In the genomic region with DNA sequence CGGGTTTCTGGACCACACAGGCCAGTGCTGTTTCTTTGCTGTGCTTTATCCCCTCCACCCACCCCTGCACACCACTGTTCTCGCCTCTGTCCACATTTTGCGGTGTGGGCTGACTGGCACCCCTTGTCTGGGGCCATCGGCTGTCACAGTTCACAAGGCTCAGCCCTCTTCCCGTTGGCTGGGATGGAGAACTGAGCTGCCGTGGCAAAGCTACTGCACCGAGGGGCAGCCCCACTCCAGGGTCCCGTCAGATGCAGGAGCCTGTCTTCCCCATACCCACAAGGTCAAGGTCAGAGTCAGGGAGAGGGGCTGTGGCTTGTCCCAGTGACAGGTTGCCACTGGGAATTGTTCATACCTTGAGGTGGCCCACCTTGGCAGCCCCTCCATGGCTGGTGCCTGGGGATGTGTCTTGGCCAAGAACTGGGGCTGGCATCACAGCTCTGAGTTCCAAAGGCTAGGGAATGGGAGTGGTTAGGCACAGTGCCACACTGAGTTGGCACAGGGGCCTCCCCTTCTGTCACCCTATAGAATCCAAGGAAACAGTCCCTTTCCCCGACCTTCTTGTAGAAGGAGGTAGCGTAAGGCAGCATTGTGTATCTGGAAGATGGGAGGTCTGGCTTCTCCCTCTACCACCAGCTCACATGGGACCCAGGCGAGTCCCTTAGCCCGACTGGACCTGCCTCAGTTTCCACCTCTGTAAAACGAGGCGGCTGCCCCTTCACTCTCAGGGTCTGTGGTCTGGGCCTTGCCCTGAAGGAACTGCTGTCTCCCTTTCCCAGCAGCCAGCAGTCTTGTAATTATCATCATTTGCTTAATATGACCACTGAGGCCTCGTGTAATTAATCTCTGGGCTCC, we compare ENCODE assay signal across 2 cellular contexts.
TF ChIP-seq lines count a peak whose summit lies in the region.

No MANE protein-coding gene starts in this region.

TF ChIP-seq in GM12878, 131 proteins besides CTCF, POLR2A, EP300 and RAD21:
- TF ChIP-seq SRF (IDR thresholded peaks at IDR 0.05; ENCODE audit: low read depth in 2 of 2, low read length in 2 of 2) (no peak), FOXM1 (IDR thresholded peaks at IDR 0.05; ENCODE audit: low read depth, low read length) (no peak), IKZF1 (conservative IDR thresholded peaks at IDR 0.05) (no peak; the same call in none of the 2 replicates), ZNF207 (IDR thresholded peaks at IDR 0.05; ENCODE audit: borderline replicate concordance) (no peak), SUZ12 (IDR thresholded peaks at IDR 0.05; ENCODE audit: unreplicated experiment) (no peak), EED (IDR thresholded peaks at IDR 0.05; ENCODE audit: low read depth) (0 out of 2 replicates have a peak, but pooled peaks have one; percentile 12)
- TF ChIP-seq, protein P1, sequence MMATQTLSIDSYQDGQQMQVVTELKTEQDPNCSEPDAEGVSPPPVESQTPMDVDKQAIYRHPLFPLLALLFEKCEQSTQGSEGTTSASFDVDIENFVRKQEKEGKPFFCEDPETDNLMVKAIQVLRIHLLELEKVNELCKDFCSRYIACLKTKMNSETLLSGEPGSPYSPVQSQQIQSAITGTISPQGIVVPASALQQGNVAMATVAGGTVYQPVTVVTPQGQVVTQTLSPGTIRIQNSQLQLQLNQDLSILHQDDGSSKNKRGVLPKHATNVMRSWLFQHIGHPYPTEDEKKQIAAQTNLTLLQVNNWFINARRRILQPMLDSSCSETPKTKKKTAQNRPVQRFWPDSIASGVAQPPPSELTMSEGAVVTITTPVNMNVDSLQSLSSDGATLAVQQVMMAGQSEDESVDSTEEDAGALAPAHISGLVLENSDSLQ (IDR thresholded peaks at IDR 0.05) = 0 out of 2 replicates have a peak, but pooled peaks have one; percentile 13

TF ChIP-seq in liver, 16 proteins besides CTCF, POLR2A, EP300 and RAD21:
- TF ChIP-seq, protein P2, sequence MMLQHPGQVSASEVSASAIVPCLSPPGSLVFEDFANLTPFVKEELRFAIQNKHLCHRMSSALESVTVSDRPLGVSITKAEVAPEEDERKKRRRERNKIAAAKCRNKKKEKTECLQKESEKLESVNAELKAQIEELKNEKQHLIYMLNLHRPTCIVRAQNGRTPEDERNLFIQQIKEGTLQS (IDR thresholded peaks at IDR 0.05) = no peak
- TF ChIP-seq, protein P3, sequence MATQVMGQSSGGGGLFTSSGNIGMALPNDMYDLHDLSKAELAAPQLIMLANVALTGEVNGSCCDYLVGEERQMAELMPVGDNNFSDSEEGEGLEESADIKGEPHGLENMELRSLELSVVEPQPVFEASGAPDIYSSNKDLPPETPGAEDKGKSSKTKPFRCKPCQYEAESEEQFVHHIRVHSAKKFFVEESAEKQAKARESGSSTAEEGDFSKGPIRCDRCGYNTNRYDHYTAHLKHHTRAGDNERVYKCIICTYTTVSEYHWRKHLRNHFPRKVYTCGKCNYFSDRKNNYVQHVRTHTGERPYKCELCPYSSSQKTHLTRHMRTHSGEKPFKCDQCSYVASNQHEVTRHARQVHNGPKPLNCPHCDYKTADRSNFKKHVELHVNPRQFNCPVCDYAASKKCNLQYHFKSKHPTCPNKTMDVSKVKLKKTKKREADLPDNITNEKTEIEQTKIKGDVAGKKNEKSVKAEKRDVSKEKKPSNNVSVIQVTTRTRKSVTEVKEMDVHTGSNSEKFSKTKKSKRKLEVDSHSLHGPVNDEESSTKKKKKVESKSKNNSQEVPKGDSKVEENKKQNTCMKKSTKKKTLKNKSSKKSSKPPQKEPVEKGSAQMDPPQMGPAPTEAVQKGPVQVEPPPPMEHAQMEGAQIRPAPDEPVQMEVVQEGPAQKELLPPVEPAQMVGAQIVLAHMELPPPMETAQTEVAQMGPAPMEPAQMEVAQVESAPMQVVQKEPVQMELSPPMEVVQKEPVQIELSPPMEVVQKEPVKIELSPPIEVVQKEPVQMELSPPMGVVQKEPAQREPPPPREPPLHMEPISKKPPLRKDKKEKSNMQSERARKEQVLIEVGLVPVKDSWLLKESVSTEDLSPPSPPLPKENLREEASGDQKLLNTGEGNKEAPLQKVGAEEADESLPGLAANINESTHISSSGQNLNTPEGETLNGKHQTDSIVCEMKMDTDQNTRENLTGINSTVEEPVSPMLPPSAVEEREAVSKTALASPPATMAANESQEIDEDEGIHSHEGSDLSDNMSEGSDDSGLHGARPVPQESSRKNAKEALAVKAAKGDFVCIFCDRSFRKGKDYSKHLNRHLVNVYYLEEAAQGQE (IDR thresholded peaks at IDR 0.05) = no peak
- TF ChIP-seq SP1 (IDR thresholded peaks at IDR 0.05) = no peak
- TF ChIP-seq HNF4A (conservative IDR thresholded peaks at IDR 0.05) = no peak
- TF ChIP-seq FOXA2 (IDR thresholded peaks at IDR 0.05) = no peak
- no peak for TF ChIP-seq RXRA (IDR thresholded peaks at IDR 0.05)
- no peak for TF ChIP-seq NR2F2 (IDR thresholded peaks at IDR 0.05)
- TF ChIP-seq HNF4G (IDR thresholded peaks at IDR 0.05) = no peak
- no peak for TF ChIP-seq FOXA1 (IDR thresholded peaks at IDR 0.05)
- no peak for TF ChIP-seq JUND (IDR thresholded peaks at IDR 0.05)
- no peak for TF ChIP-seq YY1 (IDR thresholded peaks at IDR 0.05)
- TF ChIP-seq, protein P4, sequence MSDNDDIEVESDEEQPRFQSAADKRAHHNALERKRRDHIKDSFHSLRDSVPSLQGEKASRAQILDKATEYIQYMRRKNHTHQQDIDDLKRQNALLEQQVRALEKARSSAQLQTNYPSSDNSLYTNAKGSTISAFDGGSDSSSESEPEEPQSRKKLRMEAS (IDR thresholded peaks at IDR 0.05) = no peak
- TF ChIP-seq EGR1 (IDR thresholded peaks at IDR 0.05; ENCODE audit: low read depth in 2 of 2) = no peak
- no peak for TF ChIP-seq TAF1 (conservative IDR thresholded peaks at IDR 0.05)
- TF ChIP-seq, protein P5, sequence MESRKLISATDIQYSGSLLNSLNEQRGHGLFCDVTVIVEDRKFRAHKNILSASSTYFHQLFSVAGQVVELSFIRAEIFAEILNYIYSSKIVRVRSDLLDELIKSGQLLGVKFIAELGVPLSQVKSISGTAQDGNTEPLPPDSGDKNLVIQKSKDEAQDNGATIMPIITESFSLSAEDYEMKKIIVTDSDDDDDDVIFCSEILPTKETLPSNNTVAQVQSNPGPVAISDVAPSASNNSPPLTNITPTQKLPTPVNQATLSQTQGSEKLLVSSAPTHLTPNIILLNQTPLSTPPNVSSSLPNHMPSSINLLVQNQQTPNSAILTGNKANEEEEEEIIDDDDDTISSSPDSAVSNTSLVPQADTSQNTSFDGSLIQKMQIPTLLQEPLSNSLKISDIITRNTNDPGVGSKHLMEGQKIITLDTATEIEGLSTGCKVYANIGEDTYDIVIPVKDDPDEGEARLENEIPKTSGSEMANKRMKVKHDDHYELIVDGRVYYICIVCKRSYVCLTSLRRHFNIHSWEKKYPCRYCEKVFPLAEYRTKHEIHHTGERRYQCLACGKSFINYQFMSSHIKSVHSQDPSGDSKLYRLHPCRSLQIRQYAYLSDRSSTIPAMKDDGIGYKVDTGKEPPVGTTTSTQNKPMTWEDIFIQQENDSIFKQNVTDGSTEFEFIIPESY (IDR thresholded peaks at IDR 0.05) = no peak
- TF ChIP-seq GABPA (IDR thresholded peaks at IDR 0.05 in 1 of 2, conservative IDR thresholded peaks at IDR 0.05 in 1 of 2) = no peak
